ENCODE assay signal across 1 cellular context in the genomic region with DNA sequence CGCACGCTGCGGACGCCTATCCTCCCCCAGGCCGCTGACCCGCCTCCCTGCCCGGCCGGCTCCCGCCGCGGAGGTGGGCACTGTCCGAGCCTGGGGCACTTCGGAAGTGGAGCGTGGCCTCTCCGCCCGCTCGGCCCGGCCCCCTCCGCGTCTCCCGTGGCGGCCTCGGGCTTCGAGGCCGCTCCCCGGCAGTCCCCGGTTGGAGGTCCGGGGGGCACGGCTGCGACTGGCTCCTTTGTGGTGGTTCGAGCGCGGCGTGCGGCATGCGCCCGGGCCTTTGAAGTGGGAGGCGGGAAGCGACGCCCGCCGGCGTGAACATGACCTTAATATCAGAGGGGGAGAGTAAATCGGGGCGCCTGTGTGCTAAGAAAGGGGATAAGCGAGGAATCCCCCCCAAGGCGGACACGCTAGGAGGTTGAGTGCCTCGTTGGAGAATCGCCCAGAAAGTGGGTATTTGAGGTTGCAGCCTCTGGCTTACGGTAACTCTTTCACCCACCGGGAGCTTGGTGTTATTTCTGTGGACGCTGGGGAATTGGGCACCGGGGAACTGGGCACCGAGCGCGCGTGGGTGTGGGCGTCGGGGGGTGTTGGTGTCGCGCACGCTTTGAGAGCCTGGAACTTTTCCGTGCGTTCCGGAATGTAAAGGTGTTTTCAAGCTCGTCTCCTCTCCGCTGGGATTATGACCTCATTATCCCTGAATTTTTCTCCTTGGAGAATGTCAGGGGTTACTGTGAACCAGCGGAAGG.
A peak's percentile ranks its signal among the peaks of the same experiment; 100 is the strongest.
TF ChIP-seq lines count a peak whose summit lies in the region.

No MANE protein-coding gene starts in this region.

TF ChIP-seq in HEK293, 187 proteins besides CTCF, POLR2A, EP300 and RAD21 (continued from another document):
- TF ChIP-seq, protein P1, sequence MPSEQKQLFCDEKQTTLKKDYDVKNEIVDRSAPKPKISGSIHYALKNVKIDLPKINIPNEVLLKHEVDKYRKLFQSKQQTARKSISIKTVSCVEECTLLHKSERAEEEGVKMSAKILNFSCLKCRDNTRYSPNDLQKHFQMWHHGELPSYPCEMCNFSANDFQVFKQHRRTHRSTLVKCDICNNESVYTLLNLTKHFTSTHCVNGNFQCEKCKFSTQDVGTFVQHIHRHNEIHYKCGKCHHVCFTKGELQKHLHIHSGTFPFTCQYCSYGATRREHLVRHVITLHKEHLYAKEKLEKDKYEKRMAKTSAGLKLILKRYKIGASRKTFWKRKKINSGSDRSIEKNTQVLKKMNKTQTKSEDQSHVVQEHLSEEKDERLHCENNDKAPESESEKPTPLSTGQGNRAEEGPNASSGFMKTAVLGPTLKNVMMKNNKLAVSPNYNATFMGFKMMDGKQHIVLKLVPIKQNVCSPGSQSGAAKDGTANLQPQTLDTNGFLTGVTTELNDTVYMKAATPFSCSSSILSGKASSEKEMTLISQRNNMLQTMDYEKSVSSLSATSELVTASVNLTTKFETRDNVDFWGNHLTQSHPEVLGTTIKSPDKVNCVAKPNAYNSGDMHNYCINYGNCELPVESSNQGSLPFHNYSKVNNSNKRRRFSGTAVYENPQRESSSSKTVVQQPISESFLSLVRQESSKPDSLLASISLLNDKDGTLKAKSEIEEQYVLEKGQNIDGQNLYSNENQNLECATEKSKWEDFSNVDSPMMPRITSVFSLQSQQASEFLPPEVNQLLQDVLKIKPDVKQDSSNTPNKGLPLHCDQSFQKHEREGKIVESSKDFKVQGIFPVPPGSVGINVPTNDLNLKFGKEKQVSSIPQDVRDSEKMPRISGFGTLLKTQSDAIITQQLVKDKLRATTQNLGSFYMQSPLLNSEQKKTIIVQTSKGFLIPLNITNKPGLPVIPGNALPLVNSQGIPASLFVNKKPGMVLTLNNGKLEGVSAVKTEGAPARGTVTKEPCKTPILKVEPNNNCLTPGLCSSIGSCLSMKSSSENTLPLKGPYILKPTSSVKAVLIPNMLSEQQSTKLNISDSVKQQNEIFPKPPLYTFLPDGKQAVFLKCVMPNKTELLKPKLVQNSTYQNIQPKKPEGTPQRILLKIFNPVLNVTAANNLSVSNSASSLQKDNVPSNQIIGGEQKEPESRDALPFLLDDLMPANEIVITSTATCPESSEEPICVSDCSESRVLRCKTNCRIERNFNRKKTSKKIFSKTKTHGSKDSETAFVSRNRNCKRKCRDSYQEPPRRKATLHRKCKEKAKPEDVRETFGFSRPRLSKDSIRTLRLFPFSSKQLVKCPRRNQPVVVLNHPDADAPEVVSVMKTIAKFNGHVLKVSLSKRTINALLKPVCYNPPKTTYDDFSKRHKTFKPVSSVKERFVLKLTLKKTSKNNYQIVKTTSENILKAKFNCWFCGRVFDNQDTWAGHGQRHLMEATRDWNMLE (tag by site-specific recombination; conservative IDR thresholded peaks at IDR 0.05; ENCODE audit: low read depth) = no peak
- TF ChIP-seq ZSCAN23 (tag by site-specific recombination; IDR thresholded peaks at IDR 0.05) (no peak), PRDM1 (tag by site-specific recombination; IDR thresholded peaks at IDR 0.05) (peak; percentile 50; the same call in 1 of the 2 replicates), GLIS1 (tag by site-specific recombination; IDR thresholded peaks at IDR 0.05) (peak; percentile 71), ZSCAN5A (tag by site-specific recombination; IDR thresholded peaks at IDR 0.05) (no peak), ZFP41 (tag by site-specific recombination; IDR thresholded peaks at IDR 0.05; ENCODE audit: borderline replicate concordance) (no peak), ZNF530 (tag by site-specific recombination; IDR thresholded peaks at IDR 0.05; ENCODE audit: low read depth) (no peak), ZNF670 (tag by site-specific recombination; IDR thresholded peaks at IDR 0.05; ENCODE audit: low read depth) (no peak), ZNF391 (tag by site-specific recombination; IDR thresholded peaks at IDR 0.05; ENCODE audit: borderline replicate concordance, low read depth) (no peak), ZNF433 (tag by site-specific recombination; IDR thresholded peaks at IDR 0.05; ENCODE audit: low read depth) (no peak), ZNF521 (tag by site-specific recombination; IDR thresholded peaks at IDR 0.05) (no peak), KLF1 (tag by site-specific recombination; IDR thresholded peaks at IDR 0.05) (no peak), ZNF175 (tag by site-specific recombination; IDR thresholded peaks at IDR 0.05) (no peak), ZNF121 (tag by site-specific recombination; IDR thresholded peaks at IDR 0.05) (no peak), ZBTB48 (tag by site-specific recombination; IDR thresholded peaks at IDR 0.05) (no peak), ZBTB10 (tag by site-specific recombination; IDR thresholded peaks at IDR 0.05) (no peak), ZBTB17 (tag by site-specific recombination; IDR thresholded peaks at IDR 0.05) (no peak), ZNF529 (tag by site-specific recombination; IDR thresholded peaks at IDR 0.05; ENCODE audit: insufficient replicate concordance) (no peak), ZNF549 (tag by site-specific recombination; IDR thresholded peaks at IDR 0.05) (no peak), ZBTB7A (tag by site-specific recombination; IDR thresholded peaks at IDR 0.05; ENCODE audit: low read depth) (no peak), ZFHX2 (tag by site-specific recombination; conservative IDR thresholded peaks at IDR 0.05) (peak; percentile 72), ZNF692 (tag by site-specific recombination; IDR thresholded peaks at IDR 0.05) (no peak), ZNF600 (tag by site-specific recombination; IDR thresholded peaks at IDR 0.05) (peak; percentile 84), ZBTB8A (tag by site-specific recombination; IDR thresholded peaks at IDR 0.05) (peak; percentile 83), ZNF366 (tag by site-specific recombination; conservative IDR thresholded peaks at IDR 0.05) (no peak), ZSCAN16 (tag by site-specific recombination; IDR thresholded peaks at IDR 0.05) (no peak), SP3 (tag by site-specific recombination; IDR thresholded peaks at IDR 0.05) (0 out of 2 replicates have a peak, but pooled peaks have one; percentile 6), ZFP3 (tag by site-specific recombination; IDR thresholded peaks at IDR 0.05; ENCODE audit: low read depth) (no peak), TCF7L2 (IDR thresholded peaks at IDR 0.05; ENCODE audit: borderline replicate concordance, low read depth, low read length) (peak; percentile 64; the same call in 1 of the 2 replicates), ZNF324 (tag by site-specific recombination; IDR thresholded peaks at IDR 0.05) (no peak), PRDM10 (tag by site-specific recombination; IDR thresholded peaks at IDR 0.05) (no peak), ZNF596 (tag by site-specific recombination; IDR thresholded peaks at IDR 0.05) (no peak), ZNF19 (tag by site-specific recombination; IDR thresholded peaks at IDR 0.05; ENCODE audit: low read depth) (no peak), ZNF580 (tag by site-specific recombination; IDR thresholded peaks at IDR 0.05) (no peak), ZNF274 (IDR thresholded peaks at IDR 0.05; ENCODE audit: low read length) (no peak), ZNF274 (tag by site-specific recombination; IDR thresholded peaks at IDR 0.05; ENCODE audit: borderline replicate concordance) (no peak), ZNF510 (tag by site-specific recombination; IDR thresholded peaks at IDR 0.05; ENCODE audit: insufficient replicate concordance) (no peak)
- TF ChIP-seq, protein P2, sequence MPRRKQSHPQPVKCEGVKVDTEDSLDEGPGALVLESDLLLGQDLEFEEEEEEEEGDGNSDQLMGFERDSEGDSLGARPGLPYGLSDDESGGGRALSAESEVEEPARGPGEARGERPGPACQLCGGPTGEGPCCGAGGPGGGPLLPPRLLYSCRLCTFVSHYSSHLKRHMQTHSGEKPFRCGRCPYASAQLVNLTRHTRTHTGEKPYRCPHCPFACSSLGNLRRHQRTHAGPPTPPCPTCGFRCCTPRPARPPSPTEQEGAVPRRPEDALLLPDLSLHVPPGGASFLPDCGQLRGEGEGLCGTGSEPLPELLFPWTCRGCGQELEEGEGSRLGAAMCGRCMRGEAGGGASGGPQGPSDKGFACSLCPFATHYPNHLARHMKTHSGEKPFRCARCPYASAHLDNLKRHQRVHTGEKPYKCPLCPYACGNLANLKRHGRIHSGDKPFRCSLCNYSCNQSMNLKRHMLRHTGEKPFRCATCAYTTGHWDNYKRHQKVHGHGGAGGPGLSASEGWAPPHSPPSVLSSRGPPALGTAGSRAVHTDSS (tag by site-specific recombination; IDR thresholded peaks at IDR 0.05) = no peak
- TF ChIP-seq, protein P3, sequence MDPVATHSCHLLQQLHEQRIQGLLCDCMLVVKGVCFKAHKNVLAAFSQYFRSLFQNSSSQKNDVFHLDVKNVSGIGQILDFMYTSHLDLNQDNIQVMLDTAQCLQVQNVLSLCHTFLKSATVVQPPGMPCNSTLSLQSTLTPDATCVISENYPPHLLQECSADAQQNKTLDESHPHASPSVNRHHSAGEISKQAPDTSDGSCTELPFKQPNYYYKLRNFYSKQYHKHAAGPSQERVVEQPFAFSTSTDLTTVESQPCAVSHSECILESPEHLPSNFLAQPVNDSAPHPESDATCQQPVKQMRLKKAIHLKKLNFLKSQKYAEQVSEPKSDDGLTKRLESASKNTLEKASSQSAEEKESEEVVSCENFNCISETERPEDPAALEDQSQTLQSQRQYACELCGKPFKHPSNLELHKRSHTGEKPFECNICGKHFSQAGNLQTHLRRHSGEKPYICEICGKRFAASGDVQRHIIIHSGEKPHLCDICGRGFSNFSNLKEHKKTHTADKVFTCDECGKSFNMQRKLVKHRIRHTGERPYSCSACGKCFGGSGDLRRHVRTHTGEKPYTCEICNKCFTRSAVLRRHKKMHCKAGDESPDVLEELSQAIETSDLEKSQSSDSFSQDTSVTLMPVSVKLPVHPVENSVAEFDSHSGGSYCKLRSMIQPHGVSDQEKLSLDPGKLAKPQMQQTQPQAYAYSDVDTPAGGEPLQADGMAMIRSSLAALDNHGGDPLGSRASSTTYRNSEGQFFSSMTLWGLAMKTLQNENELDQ (tag by site-specific recombination; IDR thresholded peaks at IDR 0.05; ENCODE audit: low read depth) = no peak
